In genomic region chr7:84633-85020, GRCh38 we compare ENCODE assay signal across 17 cellular contexts.
"Had no signal": no experiment of that assay in that cellular context is flagged by ENCODE, and none has a peak within 500 bp of the region (broad histone marks: within the 10 kb centered on the region; RNA-seq: fewer than 3 reads in every experiment).

No MANE protein-coding gene starts in this region.

- ATAC-seq: activated T-cell treated with anti-CD3 and anti-CD28 coated beads, Interleukin-2, amount 50 U/mL, for 72 hours; body of pancreas; foreskin keratinocyte; naive thymus-derived CD8-positive, alpha-beta T cell; pancreas; stimulated activated naive B cell treated with anti-CD40 and anti-IgM and Interleukin-4, amounts not matched to agents 10 μg/mL and 1 μg/mL and 100 μg/mL, for 72 hours; WTC11 had no signal

- FAIRE-seq: kidney, pancreas, small intestine had no signal

- DNase-seq: activated gamma-delta T cell; activated naive CD4-positive, alpha-beta T cell treated with anti-CD3 and anti-CD28 coated beads, Interleukin-2, amount 50 U/mL, for 16 hours; activated T-cell treated with anti-CD3 and anti-CD28 coated beads, Interleukin-2, amount 50 U/mL, for 72 hours; anterior cingulate cortex; dermis blood vessel endothelial cell; effector CD8-positive, alpha-beta T cell; foreskin keratinocyte; glutamatergic neuron; kidney; small intestine; stimulated activated CD4-positive, alpha-beta T cell treated with anti-CD3 and anti-CD28 coated beads, Interleukin-2, amount 100 ng/mL, for 24 hours; stimulated activated naive B cell treated with anti-CD40 and anti-IgM and Interleukin-4, amounts not matched to agents 10 μg/mL and 1 μg/mL and 100 μg/mL, for 72 hours; T-helper 9 cell had no signal
